Comparison of ENCODE assay signal across 14 cellular contexts in genomic region chr6:43492673-43493072, GRCh38. TPM values are rescaled to one million over a fixed set of nuclear protein-coding genes. Genes with fewer than 3 reads are reported as not detected.
A peak's percentile ranks its signal among the peaks of the same experiment; 100 is the strongest.
DNase-seq lines count a peak whose midpoint lies in the region; ATAC-seq, FAIRE-seq and TF ChIP-seq lines count a peak whose summit lies in the region.
"Had no signal": no experiment of that assay in that cellular context is flagged by ENCODE, and none has a peak within 500 bp of the region (broad histone marks: within the 10 kb centered on the region; RNA-seq: fewer than 3 reads in every experiment).

No MANE protein-coding gene starts in this region.

- H3K9me3 ChIP-seq in HUES48 (ENCODE audit: control insufficient read depth, insufficient read depth, low read length) (no peaks in the 10 kb centered on the region), K562 (replicated peaks; ENCODE audit: control insufficient read depth, insufficient read depth, low read depth, low read length) (no peaks in the 10 kb centered on the region), iPS-20b (ENCODE audit: insufficient read depth, low read depth, low read length) (no peaks in the 10 kb centered on the region), ovary (no peaks in the 10 kb centered on the region)

- peaks cover 3% of the 10 kb centered on the region for H3K9me1 ChIP-seq in K562 (ENCODE audit: control insufficient read depth, insufficient read depth, low read length)

- TF ChIP-seq EP300 in K562 (IDR thresholded peaks at IDR 0.05; ENCODE audit: low read length) (no peak), ovary (IDR thresholded peaks at IDR 0.05) (no peak)

- no peak overlapping the region for H3K4me3 Mint-ChIP-seq in stimulated activated effector memory CD8-positive, alpha-beta T cell treated with anti-CD3 and anti-CD28 coated beads, Interleukin-12 subunit alpha, Interleukin-12 subunit beta, amount 100 ng/mL, for 72 hours
- H3K4me3 Mint-ChIP-seq: activated T-cell treated with anti-CD3 and anti-CD28 coated beads, Interleukin-2, amount 50 U/mL, for 72 hours had no signal

- H3K9ac ChIP-seq in HUES48 (ENCODE audit: low read depth, low read length) (no peak overlapping the region), K562 (ENCODE audit: insufficient read depth in 1 of 2, low read depth in 2 of 2, low read length in 2 of 2) (no peak overlapping the region; a peak in 1 of 4 replicates), iPS-20b (ENCODE audit: low read depth, low read length) (peak overlapping the region; percentile 18; the same call in 1 of the 2 replicates)

- H3K4me1 Mint-ChIP-seq in stimulated activated effector memory CD8-positive, alpha-beta T cell treated with anti-CD3 and anti-CD28 coated beads, Interleukin-12 subunit alpha, Interleukin-12 subunit beta, amount 100 ng/mL, for 72 hours, result peaks cover 37% of the 10 kb centered on the region

- ATAC-seq in K562, result no peak
- ATAC-seq in stimulated activated effector memory CD8-positive, alpha-beta T cell treated with anti-CD3 and anti-CD28 coated beads, Interleukin-12 subunit alpha, Interleukin-12 subunit beta, amount 100 ng/mL, for 72 hours, result no peak
- ATAC-seq: activated CD4-positive, CD25-positive, alpha-beta regulatory T cell treated with anti-CD3 and anti-CD28 coated beads, Interleukin-2, amount 50 U/mL, for 24 hours; activated T-cell treated with anti-CD3 and anti-CD28 coated beads, Interleukin-2, amount 50 U/mL, for 72 hours had no signal

- peaks cover 13% of the 10 kb centered on the region; the same call in 1 of the 2 replicates for H3K36me3 ChIP-seq in HUES48 (ENCODE audit: control insufficient read depth, insufficient read depth, low read length)
- H3K36me3 ChIP-seq in K562 (ENCODE audit: control insufficient read depth, insufficient read depth, low read length), result peaks cover 7% of the 10 kb centered on the region; the same call in 1 of the 3 replicates
- peaks cover 9% of the 10 kb centered on the region; the same call in 1 of the 2 replicates for H3K36me3 ChIP-seq in iPS-20b (ENCODE audit: insufficient read depth, low read depth, low read length)
- no peaks in the 10 kb centered on the region for H3K36me3 ChIP-seq in ovary

- no peak overlapping the region for H2AFZ ChIP-seq in K562 (ENCODE audit: low read depth, low read length)

- H3K27ac Mint-ChIP-seq in stimulated activated effector memory CD8-positive, alpha-beta T cell treated with anti-CD3 and anti-CD28 coated beads, Interleukin-12 subunit alpha, Interleukin-12 subunit beta, amount 100 ng/mL, for 72 hours, result peak overlapping the region; percentile 5
- H3K27ac Mint-ChIP-seq: activated T-cell treated with anti-CD3 and anti-CD28 coated beads, Interleukin-2, amount 50 U/mL, for 72 hours had no signal

- peak overlapping the region; percentile 23 for H3K27ac ChIP-seq in HUES48 (ENCODE audit: low read depth, low read length)
- H3K27ac ChIP-seq in K562 (ENCODE audit: extremely low read depth, low read depth, low read length), result no peak overlapping the region
- H3K27ac ChIP-seq in iPS-20b (ENCODE audit: low read length), result no peak overlapping the region
- H3K27ac ChIP-seq in ovary, result no peak overlapping the region
- H3K27ac ChIP-seq: cardiac muscle cell had no signal

- BruUV-seq in K562 (replicated peaks; lab: Mats Ljungman, UMichigan), result no TSS peak

- TF ChIP-seq RAD21 in K562 (CRISPR knock-in tag; conservative IDR thresholded peaks at IDR 0.05 in 1 of 2, IDR thresholded peaks at IDR 0.05 in 1 of 2), result no peak

- TF ChIP-seq CTCF in K562 (IDR thresholded peaks at IDR 0.05 in 2 of 3, conservative IDR thresholded peaks at IDR 0.05 in 1 of 3; ENCODE audit: insufficient read depth in 2 of 3, low read depth in 1 of 3, low read length in 3 of 3), result no peak
- TF ChIP-seq CTCF in ovary (IDR thresholded peaks at IDR 0.05), result no peak

- H3K36me3 Mint-ChIP-seq in stimulated activated effector memory CD8-positive, alpha-beta T cell treated with anti-CD3 and anti-CD28 coated beads, Interleukin-12 subunit alpha, Interleukin-12 subunit beta, amount 100 ng/mL, for 72 hours, result peaks cover 16% of the 10 kb centered on the region

- H3K4me2 ChIP-seq in K562 (ENCODE audit: insufficient read depth, low read length), result no peak overlapping the region

- in situ Hi-C loops in K562 (cut with MboI), result loop anchor here (5.0 kb wide), 1 partner anchor 230 kb away; no protein-coding TSS in a partner anchor

- H3K79me2 ChIP-seq in K562 (ENCODE audit: control insufficient read depth, insufficient read depth, low read length), result 0 out of 3 replicates have a peak, but pooled peaks cover 3% of the 10 kb centered on the region

- no peak overlapping the region for H3K4me3 ChIP-seq in HUES48 (ENCODE audit: low read depth, low read length)
- H3K4me3 ChIP-seq in K562, result no peak overlapping the region
- H3K4me3 ChIP-seq in iPS-20b (ENCODE audit: low read length), result 0 out of 2 replicates have a peak overlapping the region, but pooled peaks have one; percentile 17
- H3K4me3 ChIP-seq in ovary, result no peak overlapping the region
- H3K4me3 ChIP-seq: cardiac muscle cell had no signal

- no peak for FAIRE-seq in K562 (lab: Jason Lieb, UNC)
- FAIRE-seq: D721Med had no signal

- CTCF ChIA-PET in K562 (lab: Yijun Ruan, JAX; ENCODE audit: low intra/inter-chr PET ratio), result no interaction called here

- no peaks in the 10 kb centered on the region for H3K27me3 ChIP-seq in HUES48 (ENCODE audit: control insufficient read depth, insufficient read depth, low read length)
- H3K27me3 ChIP-seq in K562 (ENCODE audit: control insufficient read depth in 2 of 2, insufficient read depth in 2 of 2, low read length in 2 of 2), result no peaks in the 10 kb centered on the region
- H3K27me3 ChIP-seq in iPS-20b (ENCODE audit: insufficient read depth, low read length), result no peaks in the 10 kb centered on the region
- no peaks in the 10 kb centered on the region for H3K27me3 ChIP-seq in ovary
- H3K27me3 ChIP-seq: cardiac muscle cell had no signal

- peaks cover 24% of the 10 kb centered on the region for H3K4me1 ChIP-seq in HUES48 (ENCODE audit: control insufficient read depth, insufficient read depth, low read length)
- peaks cover 16 to 36% of the 10 kb centered on the region in 2 experiments for H3K4me1 ChIP-seq in K562 (replicated peaks in 1 of 2; ENCODE audit: control insufficient read depth in 2 of 2, insufficient read depth in 2 of 2, low read length in 2 of 2)
- H3K4me1 ChIP-seq in iPS-20b (ENCODE audit: insufficient read depth, low read length), result peaks cover 17% of the 10 kb centered on the region
- peaks cover 24% of the 10 kb centered on the region for H3K4me1 ChIP-seq in ovary (ENCODE audit: insufficient read depth)

- no peak for TF ChIP-seq POLR2A in K562 (conservative IDR thresholded peaks at IDR 0.05)
- no peak for TF ChIP-seq POLR2A in ovary (IDR thresholded peaks at IDR 0.05)

- peaks cover 33% of the 10 kb centered on the region for H4K20me1 ChIP-seq in K562 (replicated peaks; ENCODE audit: control insufficient read depth, insufficient read depth, low read length)

- POLR2A ChIA-PET in K562 (lab: Yijun Ruan, JAX), result interaction anchor here (0.7 to 8.5 kb wide), 7 partner anchors 9 to 296 kb away, joined by 3 to 54 read pairs (median 3); partner anchors contain the start of genes LRRC73, POLR1C and YIPF3

- intact Hi-C loops in K562 (cut with micrococcal nuclease), result no loop called here
- intact Hi-C loops in ovary (cut with DNase I), result loop anchor here in 1 of 4 donors (10.0 kb wide), 1 partner anchor 228 kb away; no protein-coding TSS in a partner anchor

- no peaks in the 10 kb centered on the region for H3K9me3 Mint-ChIP-seq in stimulated activated effector memory CD8-positive, alpha-beta T cell treated with anti-CD3 and anti-CD28 coated beads, Interleukin-12 subunit alpha, Interleukin-12 subunit beta, amount 100 ng/mL, for 72 hours
- H3K9me3 Mint-ChIP-seq: activated T-cell treated with anti-CD3 and anti-CD28 coated beads, Interleukin-2, amount 50 U/mL, for 72 hours had no signal

- DNase-seq in K562 (ENCODE audit: extremely low read depth in 1 of 4, low spot score in 3 of 4) (no peak), germinal center (ENCODE audit: low spot score) (no peak), ovary (no peak), NCI-H345 (lab: John Stamatoyannopoulos, UW) (no peak)
- DNase-seq in stimulated activated effector memory CD8-positive, alpha-beta T cell treated with anti-CD3 and anti-CD28 coated beads, Interleukin-12 subunit alpha, Interleukin-12 subunit beta, amount 100 ng/mL, for 72 hours (ENCODE audit: low spot score in 2 of 2), result no peak
- DNase-seq: activated T-cell treated with anti-CD3 and anti-CD28 coated beads, Interleukin-2, amount 50 U/mL, for 72 hours; NCI-H1105; NCI-H748 treated with DMSO at 0.1 percent for 48 hours had no signal

- WGBS in K562 (ENCODE audit: insufficient coverage, low coverage, missing lambda C conversion rate), result 81% methylated on average over 3 of the region's 3 CpGs
- 25 to 33% (median 29%) methylated on average over 3 of the region's 3 CpGs for WGBS in ovary, 3 donors

RNA-seq across cellular contexts. Expression of gene TJAP1, which starts 15.3 kb away (rescaled TPM):
- total RNA-seq in K562 (2011; cell fraction: chromatin; rRNA removed; ENCODE audit: low replicate concordance), result 43.2 and 99.7 TPM in 2 replicates
- 41.3 and 52.0 TPM in 2 replicates for total RNA-seq in K562 (2011; cell fraction: nucleolus; rRNA removed)
- 55.1 and 68.1 TPM in 2 replicates for total RNA-seq in K562 (2011; cell fraction: nucleoplasm; rRNA removed)
- total RNA-seq in K562 (2014; rRNA removed), result 17.0 and 23.1 TPM in 2 replicates
- 7.2 TPM in 2 replicates for total RNA-seq in K562 (2014; rRNA removed; fragmentation: Illumina TruSeq; extraction: Trizol)
- total RNA-seq in K562 (2015; rRNA removed; fragmentation: Illumina TruSeq; extraction: Trizol), result 11.1 and 11.2 TPM in 2 replicates
- 25.4 and 35.8 TPM in 2 replicates for total RNA-seq in K562 (2021)
- 16.2 and 25.3 TPM in 2 replicates for polyA plus RNA-seq in K562 (2011; rRNA removed)
- polyA plus RNA-seq in K562 (2011; cell fraction: cytosol; rRNA removed), result 16.2 and 19.2 TPM in 2 replicates
- 92.6 and 107 TPM in 2 replicates for polyA plus RNA-seq in K562 (2011; cell fraction: nucleus; rRNA removed)
- 19.6 and 33.5 TPM in 2 replicates for polyA plus RNA-seq in K562 (2012)
- polyA plus RNA-seq in K562 (2014; fragmentation: Illumina TruSeq; extraction: Trizol), result 17.0 and 21.3 TPM in 2 replicates
- polyA plus RNA-seq in K562 (2014; fragmentation: Nextera tagmentation; extraction: Ambion mirVana), result under 1 TPM; 0.06 to 0.29 TPM
- polyA plus RNA-seq in K562 (2014; rRNA removed), result 24.2 and 31.1 TPM in 2 replicates
- polyA minus RNA-seq in K562 (2011; rRNA and poly(A)+ RNA removed), result 11.2 and 14.6 TPM in 2 replicates
- polyA minus RNA-seq in K562 (2011; cell fraction: cytosol; rRNA and poly(A)+ RNA removed), result 8.1 and 9.8 TPM in 2 replicates
- polyA minus RNA-seq in K562 (2011; cell fraction: nucleus; rRNA and poly(A)+ RNA removed), result 16.6 and 17.1 TPM in 2 replicates
- total RNA-seq in ovary, result 10 to 100 TPM; 21.8 to 44.8 (median 34.5) TPM
- polyA plus RNA-seq in ovary, result 10 to 100 TPM; 12.9 to 29.8 TPM

RNA-seq across cellular contexts. Expression of gene LRRC73, which starts 17.5 kb away (rescaled TPM):
- 0.58 TPM in 1 of 2 replicates, not detected in the other for total RNA-seq in K562 (2011; cell fraction: chromatin; rRNA removed; ENCODE audit: low replicate concordance)
- 0.53 and 0.83 TPM in 2 replicates for total RNA-seq in K562 (2011; cell fraction: nucleolus; rRNA removed)
- 0.53 and 0.66 TPM in 2 replicates for total RNA-seq in K562 (2011; cell fraction: nucleoplasm; rRNA removed)
- total RNA-seq in K562 (2014; rRNA removed), result 0.12 and 0.27 TPM in 2 replicates
- not detected in 2 replicates for total RNA-seq in K562 (2014; rRNA removed; fragmentation: Illumina TruSeq; extraction: Trizol)
- total RNA-seq in K562 (2015; rRNA removed; fragmentation: Illumina TruSeq; extraction: Trizol), result 0.07 and 0.11 TPM in 2 replicates
- 0.34 and 0.55 TPM in 2 replicates for total RNA-seq in K562 (2021)
- polyA plus RNA-seq in K562 (2011; rRNA removed), result 0.07 and 0.20 TPM in 2 replicates
- polyA plus RNA-seq in K562 (2011; cell fraction: cytosol; rRNA removed), result 0.16 and 0.39 TPM in 2 replicates
- 0.50 TPM in 1 of 2 replicates, not detected in the other for polyA plus RNA-seq in K562 (2011; cell fraction: nucleus; rRNA removed)
- 0.08 and 0.21 TPM in 2 replicates for polyA plus RNA-seq in K562 (2012)
- 0.07 and 0.12 TPM in 2 replicates for polyA plus RNA-seq in K562 (2014; fragmentation: Illumina TruSeq; extraction: Trizol)
- polyA plus RNA-seq in K562 (2014; fragmentation: Nextera tagmentation; extraction: Ambion mirVana), result not detected
- polyA plus RNA-seq in K562 (2014; rRNA removed), result 0.08 and 0.09 TPM in 2 replicates
- 0.12 TPM in 1 of 2 replicates, not detected in the other for polyA minus RNA-seq in K562 (2011; rRNA and poly(A)+ RNA removed)
- polyA minus RNA-seq in K562 (2011; cell fraction: cytosol; rRNA and poly(A)+ RNA removed), result not detected in 2 replicates
- 0.54 and 0.78 TPM in 2 replicates for polyA minus RNA-seq in K562 (2011; cell fraction: nucleus; rRNA and poly(A)+ RNA removed)
- total RNA-seq in ovary, result 1 to 10 TPM; 1.1 to 4.8 (median 2.0) TPM
- under 1 TPM; 0.13 to 0.30 TPM for polyA plus RNA-seq in ovary

RNA-seq across cellular contexts. Expression of gene YIPF3, which starts 24.1 kb away (rescaled TPM):
- 124 and 279 TPM in 2 replicates for total RNA-seq in K562 (2011; cell fraction: chromatin; rRNA removed; ENCODE audit: low replicate concordance)
- 200 and 272 TPM in 2 replicates for total RNA-seq in K562 (2011; cell fraction: nucleolus; rRNA removed)
- total RNA-seq in K562 (2011; cell fraction: nucleoplasm; rRNA removed), result 167 and 189 TPM in 2 replicates
- total RNA-seq in K562 (2014; rRNA removed) (57.6 and 67.8 TPM in 2 replicates), K562 (2014; rRNA removed; fragmentation: Illumina TruSeq; extraction: Trizol) (25.9 and 27.5 TPM in 2 replicates), K562 (2015; rRNA removed; fragmentation: Illumina TruSeq; extraction: Trizol) (31.5 and 32.9 TPM in 2 replicates), K562 (2021) (65.1 and 69.3 TPM in 2 replicates), ovary (10 to 100 TPM; 47.0 to 81.8 (median 71.4) TPM)
- polyA plus RNA-seq in K562 (2011; rRNA removed) (74.8 and 182 TPM in 2 replicates), K562 (2014; fragmentation: Illumina TruSeq; extraction: Trizol) (75.3 and 78.5 TPM in 2 replicates), K562 (2014; fragmentation: Nextera tagmentation; extraction: Ambion mirVana) (10 to 100 TPM; 40.4 to 48.6 TPM), K562 (2014; rRNA removed) (54.6 and 72.9 TPM in 2 replicates), ovary (100 to 1,000 TPM; 107 to 143 TPM)
- polyA plus RNA-seq in K562 (2011; cell fraction: cytosol; rRNA removed), result 121 and 141 TPM in 2 replicates
- polyA plus RNA-seq in K562 (2011; cell fraction: nucleus; rRNA removed), result 293 and 318 TPM in 2 replicates
- polyA plus RNA-seq in K562 (2012), result 55.8 and 113 TPM in 2 replicates
- polyA minus RNA-seq in K562 (2011; rRNA and poly(A)+ RNA removed), result 80.6 and 102 TPM in 2 replicates
- polyA minus RNA-seq in K562 (2011; cell fraction: cytosol; rRNA and poly(A)+ RNA removed), result 31.1 and 31.2 TPM in 2 replicates
- polyA minus RNA-seq in K562 (2011; cell fraction: nucleus; rRNA and poly(A)+ RNA removed), result 56.0 and 75.5 TPM in 2 replicates

RNA-seq across cellular contexts. Expression of gene POLR1C, which starts 24.2 kb away (rescaled TPM):
- total RNA-seq in K562 (2011; cell fraction: chromatin; rRNA removed; ENCODE audit: low replicate concordance), result 232 and 283 TPM in 2 replicates
- total RNA-seq in K562 (2011; cell fraction: nucleolus; rRNA removed), result 153 TPM in 2 replicates
- 142 and 162 TPM in 2 replicates for total RNA-seq in K562 (2011; cell fraction: nucleoplasm; rRNA removed)
- 74.8 and 83.5 TPM in 2 replicates for total RNA-seq in K562 (2014; rRNA removed)
- total RNA-seq in K562 (2014; rRNA removed; fragmentation: Illumina TruSeq; extraction: Trizol), result 109 and 114 TPM in 2 replicates
- 103 and 104 TPM in 2 replicates for total RNA-seq in K562 (2015; rRNA removed; fragmentation: Illumina TruSeq; extraction: Trizol)
- 116 and 120 TPM in 2 replicates for total RNA-seq in K562 (2021)
- 173 and 226 TPM in 2 replicates for polyA plus RNA-seq in K562 (2011; rRNA removed)
- 122 and 151 TPM in 2 replicates for polyA plus RNA-seq in K562 (2011; cell fraction: cytosol; rRNA removed)
- 346 and 441 TPM in 2 replicates for polyA plus RNA-seq in K562 (2011; cell fraction: nucleus; rRNA removed)
- 59.7 and 216 TPM in 2 replicates for polyA plus RNA-seq in K562 (2012)
- 142 and 181 TPM in 2 replicates for polyA plus RNA-seq in K562 (2014; fragmentation: Illumina TruSeq; extraction: Trizol)
- 100 to 1,000 TPM; 405 to 429 TPM for polyA plus RNA-seq in K562 (2014; fragmentation: Nextera tagmentation; extraction: Ambion mirVana)
- 120 and 136 TPM in 2 replicates for polyA plus RNA-seq in K562 (2014; rRNA removed)
- 115 and 145 TPM in 2 replicates for polyA minus RNA-seq in K562 (2011; rRNA and poly(A)+ RNA removed)
- 35.9 and 46.4 TPM in 2 replicates for polyA minus RNA-seq in K562 (2011; cell fraction: cytosol; rRNA and poly(A)+ RNA removed)
- 58.0 and 80.9 TPM in 2 replicates for polyA minus RNA-seq in K562 (2011; cell fraction: nucleus; rRNA and poly(A)+ RNA removed)
- 10 to 100 TPM; 18.1 to 48.6 (median 32.0) TPM for total RNA-seq in ovary
- polyA plus RNA-seq in ovary, result 10 to 100 TPM; 29.3 to 33.7 TPM

RNA-seq across cellular contexts. Expression of gene DLK2, which starts 37.3 kb away (rescaled TPM):
- total RNA-seq in K562 (2011; cell fraction: chromatin; rRNA removed; ENCODE audit: low replicate concordance), result 0.30 and 1.3 TPM in 2 replicates
- 2.2 and 3.3 TPM in 2 replicates for total RNA-seq in K562 (2011; cell fraction: nucleolus; rRNA removed)
- total RNA-seq in K562 (2011; cell fraction: nucleoplasm; rRNA removed), result 1.9 and 2.0 TPM in 2 replicates
- total RNA-seq in K562 (2014; rRNA removed), result 0.23 and 0.29 TPM in 2 replicates
- not detected in 2 replicates for total RNA-seq in K562 (2014; rRNA removed; fragmentation: Illumina TruSeq; extraction: Trizol)
- 0.11 TPM in 1 of 2 replicates, not detected in the other for total RNA-seq in K562 (2015; rRNA removed; fragmentation: Illumina TruSeq; extraction: Trizol)
- total RNA-seq in K562 (2021), result 0.36 and 0.53 TPM in 2 replicates
- polyA plus RNA-seq in K562 (2011; rRNA removed), result 0.35 and 0.74 TPM in 2 replicates
- polyA plus RNA-seq in K562 (2011; cell fraction: cytosol; rRNA removed), result 1.0 and 1.8 TPM in 2 replicates
- 0.87 and 1.3 TPM in 2 replicates for polyA plus RNA-seq in K562 (2011; cell fraction: nucleus; rRNA removed)
- polyA plus RNA-seq in K562 (2012), result 0.59 and 0.60 TPM in 2 replicates
- 0.16 and 0.37 TPM in 2 replicates for polyA plus RNA-seq in K562 (2014; fragmentation: Illumina TruSeq; extraction: Trizol)
- polyA plus RNA-seq in K562 (2014; fragmentation: Nextera tagmentation; extraction: Ambion mirVana), result not detected
- polyA plus RNA-seq in K562 (2014; rRNA removed), result 0.45 and 0.65 TPM in 2 replicates
- 0.25 and 0.27 TPM in 2 replicates for polyA minus RNA-seq in K562 (2011; rRNA and poly(A)+ RNA removed)
- polyA minus RNA-seq in K562 (2011; cell fraction: cytosol; rRNA and poly(A)+ RNA removed), result not detected in 2 replicates
- polyA minus RNA-seq in K562 (2011; cell fraction: nucleus; rRNA and poly(A)+ RNA removed), result 0.13 and 0.44 TPM in 2 replicates
- 1 to 10 TPM in 4 of 7 donors, under 1 TPM in 3; 0.18 to 6.0 (median 1.0) TPM for total RNA-seq in ovary
- under 1 TPM; 0.33 to 0.92 TPM for polyA plus RNA-seq in ovary
- total RNA-seq: subcutaneous adipose tissue had no signal
